ENCODE assay signal across 10 cellular contexts in the genomic region with DNA sequence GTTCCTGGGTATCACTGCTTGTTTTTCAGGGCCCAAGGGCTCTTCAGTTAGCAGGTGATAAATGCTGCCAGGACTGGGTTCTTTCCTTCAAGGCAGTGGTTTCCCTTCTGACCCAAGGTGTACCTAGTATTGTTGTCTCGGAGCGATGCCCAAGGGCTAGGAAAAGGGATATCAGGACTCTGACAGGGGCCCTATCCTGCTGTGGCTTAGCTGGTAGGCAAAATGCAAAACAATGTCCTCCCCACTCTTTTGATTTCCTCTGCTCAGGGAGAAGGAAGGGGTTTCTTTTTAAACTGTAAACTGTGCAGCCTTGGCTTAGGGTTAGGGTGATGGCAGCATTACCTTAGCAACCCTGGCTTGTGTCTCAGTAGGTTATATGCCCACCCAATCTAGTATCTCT.
"Had no signal": no experiment of that assay in that cellular context is flagged by ENCODE, and none has a peak within 500 bp of the region (broad histone marks: within the 10 kb centered on the region; RNA-seq: fewer than 3 reads in every experiment).

No MANE protein-coding gene starts in this region.

- H2AFZ ChIP-seq: GM23248 had no signal

- H3K4me1 Mint-ChIP-seq: IgD-negative memory B cell had no signal

- H3K27ac ChIP-seq: GM23248, HL-60, KMS-11 had no signal

- ATAC-seq: HCT116, HepG2 had no signal

- H3K4me1 ChIP-seq: HAP-1 had no signal

- H3K27ac Mint-ChIP-seq: HFFc6, IgD-negative memory B cell had no signal

- H3K4me2 ChIP-seq: KMS-11 had no signal

- H3K4me3 Mint-ChIP-seq: HFFc6, IgD-negative memory B cell had no signal

- H3K9ac ChIP-seq: GM23248, KMS-11 had no signal

- H3K4me3 ChIP-seq: GM23248, HAP-1 had no signal

- H3K9me3 ChIP-seq: HAP-1 had no signal

- H3K36me3 Mint-ChIP-seq: IgD-negative memory B cell had no signal

- H3K36me3 ChIP-seq: HAP-1 had no signal

- DNase-seq: GM23248, H7, HFFc6, KBM-7 had no signal

- H3K27me3 Mint-ChIP-seq: IgD-negative memory B cell had no signal
